12 cellular contexts compared by ENCODE assay signal in the genomic region with DNA sequence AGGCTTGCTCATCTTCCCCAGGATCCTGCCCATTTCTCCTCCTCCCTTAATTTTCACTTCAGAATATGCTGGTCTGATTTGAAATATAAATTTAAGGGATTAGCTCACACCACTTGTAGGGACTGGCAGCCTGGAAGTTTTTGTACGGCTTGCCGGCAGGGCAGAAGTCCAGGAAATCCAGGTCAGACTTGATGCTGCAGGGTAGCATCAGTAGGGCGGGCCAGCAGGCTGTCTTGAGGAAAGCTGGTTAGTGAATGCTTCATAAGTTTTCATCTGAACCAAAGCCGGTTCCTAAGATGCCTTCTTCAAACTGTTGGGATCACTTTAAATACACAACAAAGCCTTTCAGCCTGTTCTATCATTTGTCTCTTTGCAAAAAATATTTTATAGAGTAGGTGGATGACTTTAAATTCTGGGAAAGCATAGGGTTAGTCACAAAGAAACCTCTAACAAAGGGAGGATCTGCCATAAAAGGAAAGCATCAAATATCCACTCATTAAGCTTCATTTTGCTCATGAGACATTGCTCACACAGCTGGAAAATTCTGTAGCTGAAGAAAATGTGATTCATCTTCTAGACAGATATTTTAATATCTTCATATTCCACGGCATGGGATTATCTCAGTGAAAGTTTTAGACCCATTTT.
DNase-seq lines count a peak whose midpoint lies in the region; ATAC-seq and TF ChIP-seq lines count a peak whose summit lies in the region.
"Had no signal": no experiment of that assay in that cellular context is flagged by ENCODE, and none has a peak within 500 bp of the region (broad histone marks: within the 10 kb centered on the region; RNA-seq: fewer than 3 reads in every experiment).

No MANE protein-coding gene starts in this region.

- no peaks in the 10 kb centered on the region for H3K4me1 ChIP-seq in GM23338 (ENCODE audit: insufficient read depth)
- peaks cover 0 to 14% (median 0%) of the 10 kb centered on the region in 3 donors for H3K4me1 ChIP-seq in esophagus squamous epithelium

- H3K36me3 Mint-ChIP-seq in GM23338 (ENCODE audit: low read depth), result no peaks in the 10 kb centered on the region
- H3K36me3 Mint-ChIP-seq in activated naive CD8-positive, alpha-beta T cell treated with anti-CD3 and anti-CD28 coated beads, Interleukin-2, amount 50 U/mL, for 24 hours (ENCODE audit: low read depth), result peaks cover 49% of the 10 kb centered on the region

- no peaks in the 10 kb centered on the region for H3K27me3 ChIP-seq in GM23338 (ENCODE audit: insufficient read depth)
- no peaks in the 10 kb centered on the region for H3K27me3 ChIP-seq in esophagus squamous epithelium

- H3K4me2 ChIP-seq in GM23338, result no peak overlapping the region

- H3K4me1 Mint-ChIP-seq in GM23338, result no peaks in the 10 kb centered on the region
- peaks cover 67% of the 10 kb centered on the region for H3K4me1 Mint-ChIP-seq in activated naive CD8-positive, alpha-beta T cell treated with anti-CD3 and anti-CD28 coated beads, Interleukin-2, amount 50 U/mL, for 24 hours

- WGBS in esophagus squamous epithelium, 2 donors, result 21 to 63% methylated on average over 5 of the region's 5 CpGs

- intact Hi-C loops in left ventricle myocardium superior (cut with micrococcal nuclease), result no loop called here
- intact Hi-C loops in esophagus squamous epithelium (cut with DNase I), result no loop called here

- H3K4me3 ChIP-seq in GM23338 (no peak overlapping the region), esophagus squamous epithelium (no peak overlapping the region)

- no peak overlapping the region for H2AFZ ChIP-seq in GM23338

- H3K9me3 ChIP-seq in esophagus squamous epithelium, result no peaks in the 10 kb centered on the region

- no peaks in the 10 kb centered on the region for H3K9me2 ChIP-seq in GM23338 (ENCODE audit: insufficient read depth)

- no peak for TF ChIP-seq CTCF in GM23338 (conservative IDR thresholded peaks at IDR 0.05; ENCODE audit: low read depth in 2 of 2)
- TF ChIP-seq CTCF in esophagus squamous epithelium (IDR thresholded peaks at IDR 0.05), result no peak

- H3K79me2 ChIP-seq in GM23338 (replicated peaks; ENCODE audit: insufficient read depth), result no peaks in the 10 kb centered on the region

- DNase-seq in Daoy (ENCODE audit: low read depth) (peak; percentile 25), GM23338 (ENCODE audit: low spot score) (peak; percentile 4), left ventricle myocardium superior (peak; percentile 48), NOMO-1 treated with dmso at 0.1 percent for 144 hours (lab: John Stamatoyannopoulos, UW; ENCODE audit: unreplicated experiment) (no peak), esophagus squamous epithelium (lab: John Stamatoyannopoulos, UW) (no peak)
- DNase-seq in activated naive CD8-positive, alpha-beta T cell treated with anti-CD3 and anti-CD28 coated beads, Interleukin-2, amount 50 U/mL, for 24 hours, result peak; percentile 22
- DNase-seq in stimulated activated naive CD4-positive, alpha-beta T cell (lab: John Stamatoyannopoulos, UW), result no peak
- DNase-seq: activated effector memory CD4-positive, alpha-beta T cell treated with Interleukin-2 at 50 U/mL for 16 hours; Karpas-422; mesendoderm had no signal

- no peaks in the 10 kb centered on the region; the same call in 1 of the 2 replicates for H4K20me1 ChIP-seq in GM23338 (replicated peaks; ENCODE audit: insufficient read depth)

- H3K9me3 Mint-ChIP-seq in GM23338, result no peaks in the 10 kb centered on the region; the same call in 2 of the 3 replicates
- H3K9me3 Mint-ChIP-seq in activated naive CD8-positive, alpha-beta T cell treated with anti-CD3 and anti-CD28 coated beads, Interleukin-2, amount 50 U/mL, for 24 hours, result no peaks in the 10 kb centered on the region

- H3K27ac ChIP-seq in GM23338 (ENCODE audit: low read depth), result no peak overlapping the region
- H3K27ac ChIP-seq in esophagus squamous epithelium, result no peak overlapping the region

- no peaks in the 10 kb centered on the region for H3K36me3 ChIP-seq in GM23338 (ENCODE audit: insufficient read depth)
- H3K36me3 ChIP-seq in esophagus squamous epithelium, result no peaks in the 10 kb centered on the region

- no peak overlapping the region for H3K4me3 Mint-ChIP-seq in GM23338
- peak overlapping the region; percentile 96 for H3K4me3 Mint-ChIP-seq in activated naive CD8-positive, alpha-beta T cell treated with anti-CD3 and anti-CD28 coated beads, Interleukin-2, amount 50 U/mL, for 24 hours

- H3K27me3 Mint-ChIP-seq in GM23338 (ENCODE audit: insufficient read depth, low read depth, poor library complexity), result no peaks in the 10 kb centered on the region
- no peaks in the 10 kb centered on the region for H3K27me3 Mint-ChIP-seq in activated naive CD8-positive, alpha-beta T cell treated with anti-CD3 and anti-CD28 coated beads, Interleukin-2, amount 50 U/mL, for 24 hours
- H3K27me3 Mint-ChIP-seq: progenitor cell of endocrine pancreas had no signal

- H3F3A ChIP-seq in GM23338 (replicated peaks; ENCODE audit: low read depth), result no peaks in the 10 kb centered on the region

- TF ChIP-seq POLR2A in esophagus squamous epithelium (IDR thresholded peaks at IDR 0.05), result no peak

- no peak for ATAC-seq in GM23338
- ATAC-seq in activated naive CD8-positive, alpha-beta T cell treated with anti-CD3 and anti-CD28 coated beads, Interleukin-2, amount 50 U/mL, for 24 hours, result peak; percentile 79
- peak; percentile 75 for ATAC-seq in left ventricle myocardium superior
- ATAC-seq: Panc1 had no signal

- no peak overlapping the region for H3K27ac Mint-ChIP-seq in GM23338
- H3K27ac Mint-ChIP-seq in activated naive CD8-positive, alpha-beta T cell treated with anti-CD3 and anti-CD28 coated beads, Interleukin-2, amount 50 U/mL, for 24 hours, result peak overlapping the region; percentile 96
- H3K27ac Mint-ChIP-seq: progenitor cell of endocrine pancreas had no signal

TF ChIP-seq in GM23338, 12 proteins besides CTCF, POLR2A, EP300 and RAD21 (continues in another document):
- no peak for TF ChIP-seq STAT1 (IDR thresholded peaks at IDR 0.05; ENCODE audit: unreplicated experiment)
- no peak for TF ChIP-seq ZNF114 (CRISPR knock-in tag; IDR thresholded peaks at IDR 0.05)
- TF ChIP-seq EZH2 (IDR thresholded peaks at IDR 0.05; ENCODE audit: low read depth, unreplicated experiment), result no peak
- TF ChIP-seq NANOG (IDR thresholded peaks at IDR 0.05; ENCODE audit: borderline replicate concordance), result no peak
- no peak for TF ChIP-seq POLR2AphosphoS5 (IDR thresholded peaks at IDR 0.05; ENCODE audit: low read depth)
- no peak for TF ChIP-seq CREB1 (CRISPR knock-in tag; IDR thresholded peaks at IDR 0.05; ENCODE audit: low read depth)
- TF ChIP-seq JUNB (IDR thresholded peaks at IDR 0.05; ENCODE audit: unreplicated experiment), result no peak
- TF ChIP-seq, protein P1, sequence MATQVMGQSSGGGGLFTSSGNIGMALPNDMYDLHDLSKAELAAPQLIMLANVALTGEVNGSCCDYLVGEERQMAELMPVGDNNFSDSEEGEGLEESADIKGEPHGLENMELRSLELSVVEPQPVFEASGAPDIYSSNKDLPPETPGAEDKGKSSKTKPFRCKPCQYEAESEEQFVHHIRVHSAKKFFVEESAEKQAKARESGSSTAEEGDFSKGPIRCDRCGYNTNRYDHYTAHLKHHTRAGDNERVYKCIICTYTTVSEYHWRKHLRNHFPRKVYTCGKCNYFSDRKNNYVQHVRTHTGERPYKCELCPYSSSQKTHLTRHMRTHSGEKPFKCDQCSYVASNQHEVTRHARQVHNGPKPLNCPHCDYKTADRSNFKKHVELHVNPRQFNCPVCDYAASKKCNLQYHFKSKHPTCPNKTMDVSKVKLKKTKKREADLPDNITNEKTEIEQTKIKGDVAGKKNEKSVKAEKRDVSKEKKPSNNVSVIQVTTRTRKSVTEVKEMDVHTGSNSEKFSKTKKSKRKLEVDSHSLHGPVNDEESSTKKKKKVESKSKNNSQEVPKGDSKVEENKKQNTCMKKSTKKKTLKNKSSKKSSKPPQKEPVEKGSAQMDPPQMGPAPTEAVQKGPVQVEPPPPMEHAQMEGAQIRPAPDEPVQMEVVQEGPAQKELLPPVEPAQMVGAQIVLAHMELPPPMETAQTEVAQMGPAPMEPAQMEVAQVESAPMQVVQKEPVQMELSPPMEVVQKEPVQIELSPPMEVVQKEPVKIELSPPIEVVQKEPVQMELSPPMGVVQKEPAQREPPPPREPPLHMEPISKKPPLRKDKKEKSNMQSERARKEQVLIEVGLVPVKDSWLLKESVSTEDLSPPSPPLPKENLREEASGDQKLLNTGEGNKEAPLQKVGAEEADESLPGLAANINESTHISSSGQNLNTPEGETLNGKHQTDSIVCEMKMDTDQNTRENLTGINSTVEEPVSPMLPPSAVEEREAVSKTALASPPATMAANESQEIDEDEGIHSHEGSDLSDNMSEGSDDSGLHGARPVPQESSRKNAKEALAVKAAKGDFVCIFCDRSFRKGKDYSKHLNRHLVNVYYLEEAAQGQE (IDR thresholded peaks at IDR 0.05; ENCODE audit: unreplicated experiment), result no peak

Comparison
In these comparisons a context has a peak if more than half of its experiments do, and no peak if none do; other contexts are left out.
1. DNase-seq: peak in Daoy (single experiment), GM23338 (single experiment), activated naive CD8-positive, alpha-beta T cell treated with anti-CD3 and anti-CD28 coated beads, Interleukin-2, amount 50 U/mL, for 24 hours (single experiment) and left ventricle myocardium superior (single experiment); none in stimulated activated naive CD4-positive, alpha-beta T cell (0 of 6), NOMO-1 treated with dmso at 0.1 percent for 144 hours (single experiment) and esophagus squamous epithelium (single experiment).